14 cellular contexts compared by ENCODE assay signal in genomic region chr7:149846436-149847046, GRCh38. TPM values are rescaled to one million over a fixed set of nuclear protein-coding genes. Genes with fewer than 3 reads are reported as not detected.
A peak's percentile ranks its signal among the peaks of the same experiment; 100 is the strongest.
DNase-seq lines count a peak whose midpoint lies in the region; ATAC-seq and TF ChIP-seq lines count a peak whose summit lies in the region.
"Had no signal": no experiment of that assay in that cellular context is flagged by ENCODE, and none has a peak within 500 bp of the region (broad histone marks: within the 10 kb centered on the region; RNA-seq: fewer than 3 reads in every experiment).

No MANE protein-coding gene starts in this region.

- H3K27me3 ChIP-seq in Karpas-422 (ENCODE audit: low read length) (no peaks in the 10 kb centered on the region), MM.1S (replicated peaks; ENCODE audit: insufficient read depth, low read length) (no peaks in the 10 kb centered on the region), hepatocyte (no peaks in the 10 kb centered on the region)

- ATAC-seq in GM19463 (IDR thresholded peaks at IDR 0.05; ENCODE audit: unreplicated experiment) (peak; percentile 91), HG02884 (IDR thresholded peaks at IDR 0.05; ENCODE audit: unreplicated experiment) (peak; percentile 72)
- ATAC-seq: activated T-cell treated with anti-CD3 and anti-CD28 coated beads, Interleukin-2, amount 50 U/mL, for 72 hours; psoas muscle; WTC11 had no signal

- no peaks in the 10 kb centered on the region for H3K9me3 ChIP-seq in Karpas-422 (ENCODE audit: low read length)
- no peaks in the 10 kb centered on the region for H3K9me3 ChIP-seq in MM.1S (replicated peaks; ENCODE audit: insufficient read depth, low read length)
- H3K9me3 ChIP-seq in hepatocyte (ENCODE audit: low read depth), result no peaks in the 10 kb centered on the region
- H3K9me3 ChIP-seq: psoas muscle, SJSA1 had no signal

- no peaks in the 10 kb centered on the region for H3F3A ChIP-seq in MM.1S (ENCODE audit: insufficient read depth, low read length)

- whole genome bisulfite sequencing in hepatocyte (ENCODE audit: low lambda C conversion rate, missing lambda C conversion rate), result 93% methylated on average over 3 of the region's 3 CpGs

- no peaks in the 10 kb centered on the region for H4K20me1 ChIP-seq in Karpas-422 (ENCODE audit: insufficient read depth, low read depth, low read length)
- H4K20me1 ChIP-seq in MM.1S (ENCODE audit: insufficient read depth, low read length), result no peaks in the 10 kb centered on the region
- no peaks in the 10 kb centered on the region for H4K20me1 ChIP-seq in hepatocyte (ENCODE audit: insufficient read depth, poor library complexity, severe bottlenecking)

- TF ChIP-seq CTCF in GM12865 (IDR thresholded peaks at IDR 0.05; ENCODE audit: insufficient read depth, low read depth, low read length, missing control alignments) (no peak), MM.1S (IDR thresholded peaks at IDR 0.05; ENCODE audit: low read length) (no peak), hepatocyte (IDR thresholded peaks at IDR 0.05; ENCODE audit: poor library complexity) (no peak)

- no peaks in the 10 kb centered on the region for H3K79me2 ChIP-seq in Karpas-422 (ENCODE audit: low read length)
- no peaks in the 10 kb centered on the region for H3K79me2 ChIP-seq in MM.1S (ENCODE audit: low read length)
- H3K79me2 ChIP-seq in hepatocyte, result no peaks in the 10 kb centered on the region

- H3K9me2 ChIP-seq in Karpas-422 (replicated peaks; ENCODE audit: insufficient read depth, low read length) (no peaks in the 10 kb centered on the region), MM.1S (replicated peaks; ENCODE audit: insufficient read depth, low read length) (no peaks in the 10 kb centered on the region), hepatocyte (replicated peaks; ENCODE audit: insufficient read depth) (no peaks in the 10 kb centered on the region)

- H3K4me3 ChIP-seq in GM12865 (ENCODE audit: low read depth, low read length), result no peak overlapping the region
- H3K4me3 ChIP-seq in Karpas-422 (ENCODE audit: low read length), result no peak overlapping the region
- no peak overlapping the region for H3K4me3 ChIP-seq in MM.1S (ENCODE audit: low read length)
- H3K4me3 ChIP-seq in hepatocyte, result no peak overlapping the region
- H3K4me3 ChIP-seq: psoas muscle, SJSA1 had no signal

- H3K27ac ChIP-seq in Karpas-422 (ENCODE audit: low read length) (no peak overlapping the region), MM.1S (ENCODE audit: low read length) (no peak overlapping the region), hepatocyte (no peak overlapping the region)
- H3K27ac ChIP-seq: psoas muscle, SJSA1 had no signal

- H3K36me3 ChIP-seq in Karpas-422 (ENCODE audit: insufficient read depth, low read length), result no peaks in the 10 kb centered on the region
- no peaks in the 10 kb centered on the region for H3K36me3 ChIP-seq in MM.1S (replicated peaks; ENCODE audit: insufficient read depth, low read length)
- no peaks in the 10 kb centered on the region for H3K36me3 ChIP-seq in hepatocyte (replicated peaks; ENCODE audit: insufficient read depth, low read depth)
- H3K36me3 ChIP-seq: SJSA1 had no signal

- peaks cover 7% of the 10 kb centered on the region for H3K4me1 ChIP-seq in Karpas-422 (ENCODE audit: low read length)
- H3K4me1 ChIP-seq in MM.1S (ENCODE audit: low read length), result no peaks in the 10 kb centered on the region
- no peaks in the 10 kb centered on the region for H3K4me1 ChIP-seq in hepatocyte (ENCODE audit: insufficient read depth)
- H3K4me1 ChIP-seq: SJSA1 had no signal

- H3K4me2 ChIP-seq in Karpas-422 (ENCODE audit: low read depth, low read length, poor library complexity, severe bottlenecking) (no peak overlapping the region), MM.1S (ENCODE audit: low read depth, low read length) (no peak overlapping the region), hepatocyte (no peak overlapping the region)

- H3K9ac ChIP-seq in Karpas-422 (ENCODE audit: low read length), result no peak overlapping the region
- H3K9ac ChIP-seq in MM.1S (ENCODE audit: low read length), result no peak overlapping the region

- DNase-seq in GM12865 (ENCODE audit: low read depth) (peak; percentile 34), Karpas-422 (peak; percentile 58), MM.1S (no peak), GM19240 (ENCODE audit: insufficient read length, low spot score) (no peak), hepatocyte (ENCODE audit: low spot score) (no peak), foreskin melanocyte (no peak)
- DNase-seq: activated T-cell treated with anti-CD3 and anti-CD28 coated beads, Interleukin-2, amount 50 U/mL, for 72 hours; mesenchymal stem cell; NCI-H526 had no signal

- H2AFZ ChIP-seq in Karpas-422 (ENCODE audit: low read length), result no peak overlapping the region
- H2AFZ ChIP-seq in MM.1S (ENCODE audit: low read length), result no peak overlapping the region
- no peak overlapping the region for H2AFZ ChIP-seq in hepatocyte

RNA-seq across cellular contexts. Expression of gene ZNF862, which starts 8.4 kb away (rescaled TPM):
- 9.2 and 12.2 TPM in 2 replicates for total RNA-seq in Karpas-422 (2014; rRNA removed; shearing (Covaris generic); ENCODE audit: low replicate concordance)
- total RNA-seq in hepatocyte, result 7.9 and 9.2 TPM in 2 replicates
- polyA plus RNA-seq in hepatocyte, result 3.0 and 3.5 TPM in 2 replicates

RNA-seq across cellular contexts. Expression of gene ATP6V0E2, which starts 27.2 kb away (rescaled TPM):
- total RNA-seq in Karpas-422 (2014; rRNA removed; shearing (Covaris generic); ENCODE audit: low replicate concordance), result 14.1 and 17.7 TPM in 2 replicates
- 11.6 and 13.6 TPM in 2 replicates for total RNA-seq in hepatocyte
- 25.6 and 28.1 TPM in 2 replicates for polyA plus RNA-seq in hepatocyte

Comparison
In these comparisons a context has a peak if more than half of its experiments do, and no peak if none do; other contexts are left out.
1. DNase-seq: peak in GM12865 (single experiment) and Karpas-422 (single experiment); none in MM.1S (single experiment), GM19240 (single experiment), hepatocyte (single experiment) and foreskin melanocyte (single experiment).